ENCODE assay signal across 24 cellular contexts in genomic region chr1:49864597-49864996, GRCh38.
"Had no signal": no experiment of that assay in that cellular context is flagged by ENCODE, and none has a peak within 500 bp of the region (broad histone marks: within the 10 kb centered on the region; RNA-seq: fewer than 3 reads in every experiment).

No MANE protein-coding gene starts in this region.

- H3K36me3 ChIP-seq: adrenal gland, colonic mucosa, esophagus squamous epithelium, gastroesophageal sphincter, neutrophil, pancreas, right atrium auricular region, upper lobe of left lung had no signal

- H3K27me3 ChIP-seq: adrenal gland, colonic mucosa, dorsolateral prefrontal cortex, esophagus squamous epithelium, gastroesophageal sphincter, neutrophil, pancreas, right atrium auricular region, upper lobe of left lung had no signal

- DNase-seq: activated B cell treated with CpG ODN at 0.5 μM for 24 hours; activated CD4-positive, alpha-beta T cell treated with anti-CD3 and anti-CD28 coated beads for 36 hours; activated CD4-positive, alpha-beta T cell treated with anti-CD3 and anti-CD28 coated beads, Interleukin-2, amount 50 U/mL, for 48 hours; activated CD8-positive, alpha-beta memory T cell treated with anti-CD3 and anti-CD28 coated beads, Interleukin-2, amount 50 U/mL, for 48 hours; activated naive CD4-positive, alpha-beta T cell; activated T-cell treated with anti-CD3 and anti-CD28 coated beads, Interleukin-2, amount 50 U/mL, for 4 hours; adrenal gland; colonic mucosa; dorsolateral prefrontal cortex; esophagus squamous epithelium; head of caudate nucleus; hypothalamus; left cardiac atrium; pancreas; psoas muscle; stimulated activated CD4-positive, alpha-beta T cell treated with anti-CD3 and anti-CD28 coated beads, Interleukin-4, amount 100 ng/mL, for 24 hours; stimulated activated naive CD8-positive, alpha-beta T cell treated with anti-CD3 and anti-CD28 coated beads, Interleukin-15, Interleukin-2, amounts not matched to agents 100 U/mL and 50 U/mL, for 24 hours had no signal

- H3K4me1 ChIP-seq: adrenal gland, colonic mucosa, esophagus squamous epithelium, gastroesophageal sphincter, pancreas, psoas muscle, right atrium auricular region, upper lobe of left lung had no signal

- H3K4me3 ChIP-seq: adrenal gland, colonic mucosa, dorsolateral prefrontal cortex, esophagus squamous epithelium, gastroesophageal sphincter, pancreas, psoas muscle, right atrium auricular region, upper lobe of left lung had no signal

- FAIRE-seq: astrocyte, islet of Langerhans, pancreas had no signal

- H3K9me3 ChIP-seq: adrenal gland, colonic mucosa, neutrophil, pancreas, psoas muscle, upper lobe of left lung had no signal

- H3K27ac ChIP-seq: adrenal gland, colonic mucosa, dorsolateral prefrontal cortex, esophagus squamous epithelium, gastroesophageal sphincter, neutrophil, pancreas, psoas muscle, right atrium auricular region, upper lobe of left lung had no signal

- ATAC-seq: activated CD4-positive, alpha-beta T cell treated with anti-CD3 and anti-CD28 coated beads for 36 hours; activated T-cell treated with anti-CD3 and anti-CD28 coated beads, Interleukin-2, amount 50 U/mL, for 4 hours; gastroesophageal sphincter; left cardiac atrium; natural killer cell treated with Interleukin-12 subunit alpha and Interleukin-12 subunit beta and Interleukin-15 and Interleukin-18, amount 100 ng/mL, for 72 hours; pancreas; psoas muscle; stimulated activated naive CD8-positive, alpha-beta T cell treated with anti-CD3 and anti-CD28 coated beads, Interleukin-15, Interleukin-2, amounts not matched to agents 100 U/mL and 50 U/mL, for 24 hours had no signal
